ENCODE assay signal across 2 cellular contexts in the genomic region with DNA sequence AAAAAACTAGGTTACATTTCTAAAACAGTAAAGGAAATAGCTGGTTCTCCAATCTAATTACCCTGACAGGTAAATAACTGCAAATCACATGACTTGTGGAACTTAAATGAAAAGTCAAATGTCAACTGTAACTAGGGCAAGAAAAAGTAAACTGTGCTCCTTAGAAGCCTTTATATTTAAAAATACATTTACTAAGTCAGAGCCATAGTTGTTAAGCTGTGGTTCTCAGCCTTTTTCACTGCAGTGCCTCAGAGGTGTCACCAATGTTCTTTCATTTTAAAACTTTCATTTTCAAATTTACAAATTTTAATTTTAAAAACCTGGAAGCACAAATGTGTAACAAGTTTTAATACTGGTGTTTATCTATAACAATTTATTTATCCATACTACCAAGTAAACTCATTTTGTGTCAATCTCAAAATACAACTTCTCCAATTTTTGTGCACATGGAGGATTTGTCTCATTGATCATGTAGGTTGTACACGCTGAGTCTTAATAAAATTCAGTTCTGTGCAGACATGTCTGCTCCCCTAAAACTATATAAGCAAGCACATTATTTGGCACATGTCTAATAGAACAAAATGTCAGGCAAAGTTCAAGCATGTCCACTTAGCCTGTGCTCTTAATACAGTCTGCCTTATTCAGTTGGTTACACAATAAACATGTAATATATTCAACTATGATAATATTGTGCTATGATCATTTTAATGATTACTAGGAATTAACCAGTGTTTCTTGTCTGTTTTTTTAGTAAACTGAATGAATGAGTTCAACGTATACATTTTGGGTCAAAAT.
TF ChIP-seq lines count a peak whose summit lies in the region.

No MANE protein-coding gene starts in this region.

TF ChIP-seq in HEK293, 187 proteins besides CTCF, POLR2A, EP300 and RAD21 (continued from another document):
- TF ChIP-seq ZNF175 (tag by site-specific recombination; IDR thresholded peaks at IDR 0.05) = no peak
TF ChIP-seq in HEK293: peak in this region for 1.

TF ChIP-seq in GM12878, 131 proteins besides CTCF, POLR2A, EP300 and RAD21 (continued from another document):
- TF ChIP-seq, protein P1, sequence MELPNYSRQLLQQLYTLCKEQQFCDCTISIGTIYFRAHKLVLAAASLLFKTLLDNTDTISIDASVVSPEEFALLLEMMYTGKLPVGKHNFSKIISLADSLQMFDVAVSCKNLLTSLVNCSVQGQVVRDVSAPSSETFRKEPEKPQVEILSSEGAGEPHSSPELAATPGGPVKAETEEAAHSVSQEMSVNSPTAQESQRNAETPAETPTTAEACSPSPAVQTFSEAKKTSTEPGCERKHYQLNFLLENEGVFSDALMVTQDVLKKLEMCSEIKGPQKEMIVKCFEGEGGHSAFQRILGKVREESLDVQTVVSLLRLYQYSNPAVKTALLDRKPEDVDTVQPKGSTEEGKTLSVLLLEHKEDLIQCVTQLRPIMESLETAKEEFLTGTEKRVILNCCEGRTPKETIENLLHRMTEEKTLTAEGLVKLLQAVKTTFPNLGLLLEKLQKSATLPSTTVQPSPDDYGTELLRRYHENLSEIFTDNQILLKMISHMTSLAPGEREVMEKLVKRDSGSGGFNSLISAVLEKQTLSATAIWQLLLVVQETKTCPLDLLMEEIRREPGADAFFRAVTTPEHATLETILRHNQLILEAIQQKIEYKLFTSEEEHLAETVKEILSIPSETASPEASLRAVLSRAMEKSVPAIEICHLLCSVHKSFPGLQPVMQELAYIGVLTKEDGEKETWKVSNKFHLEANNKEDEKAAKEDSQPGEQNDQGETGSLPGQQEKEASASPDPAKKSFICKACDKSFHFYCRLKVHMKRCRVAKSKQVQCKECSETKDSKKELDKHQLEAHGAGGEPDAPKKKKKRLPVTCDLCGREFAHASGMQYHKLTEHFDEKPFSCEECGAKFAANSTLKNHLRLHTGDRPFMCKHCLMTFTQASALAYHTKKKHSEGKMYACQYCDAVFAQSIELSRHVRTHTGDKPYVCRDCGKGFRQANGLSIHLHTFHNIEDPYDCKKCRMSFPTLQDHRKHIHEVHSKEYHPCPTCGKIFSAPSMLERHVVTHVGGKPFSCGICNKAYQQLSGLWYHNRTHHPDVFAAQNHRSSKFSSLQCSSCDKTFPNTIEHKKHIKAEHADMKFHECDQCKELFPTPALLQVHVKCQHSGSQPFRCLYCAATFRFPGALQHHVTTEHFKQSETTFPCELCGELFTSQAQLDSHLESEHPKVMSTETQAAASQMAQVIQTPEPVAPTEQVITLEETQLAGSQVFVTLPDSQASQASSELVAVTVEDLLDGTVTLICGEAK (IDR thresholded peaks at IDR 0.05; ENCODE audit: borderline replicate concordance) = no peak
- no peak for TF ChIP-seq BMI1 (IDR thresholded peaks at IDR 0.05; ENCODE audit: borderline replicate concordance)
- no peak for TF ChIP-seq CEBPB (IDR thresholded peaks at IDR 0.05; ENCODE audit: borderline replicate concordance in 1 of 2, low read depth in 2 of 2, low read length in 2 of 2)
- TF ChIP-seq, protein P2, sequence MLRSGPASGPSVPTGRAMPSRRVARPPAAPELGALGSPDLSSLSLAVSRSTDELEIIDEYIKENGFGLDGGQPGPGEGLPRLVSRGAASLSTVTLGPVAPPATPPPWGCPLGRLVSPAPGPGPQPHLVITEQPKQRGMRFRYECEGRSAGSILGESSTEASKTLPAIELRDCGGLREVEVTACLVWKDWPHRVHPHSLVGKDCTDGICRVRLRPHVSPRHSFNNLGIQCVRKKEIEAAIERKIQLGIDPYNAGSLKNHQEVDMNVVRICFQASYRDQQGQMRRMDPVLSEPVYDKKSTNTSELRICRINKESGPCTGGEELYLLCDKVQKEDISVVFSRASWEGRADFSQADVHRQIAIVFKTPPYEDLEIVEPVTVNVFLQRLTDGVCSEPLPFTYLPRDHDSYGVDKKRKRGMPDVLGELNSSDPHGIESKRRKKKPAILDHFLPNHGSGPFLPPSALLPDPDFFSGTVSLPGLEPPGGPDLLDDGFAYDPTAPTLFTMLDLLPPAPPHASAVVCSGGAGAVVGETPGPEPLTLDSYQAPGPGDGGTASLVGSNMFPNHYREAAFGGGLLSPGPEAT (IDR thresholded peaks at IDR 0.05; ENCODE audit: low read depth) = no peak
- no peak for TF ChIP-seq IRF4 (IDR thresholded peaks at IDR 0.05; ENCODE audit: low read depth, low read length)
- no peak for TF ChIP-seq HCFC1 (IDR thresholded peaks at IDR 0.05; ENCODE audit: low read length)
- TF ChIP-seq RFX5 (IDR thresholded peaks at IDR 0.05; ENCODE audit: low read depth, low read length) = 0 out of 2 replicates have a peak, but pooled peaks have one; percentile 43
